In the genomic region with DNA sequence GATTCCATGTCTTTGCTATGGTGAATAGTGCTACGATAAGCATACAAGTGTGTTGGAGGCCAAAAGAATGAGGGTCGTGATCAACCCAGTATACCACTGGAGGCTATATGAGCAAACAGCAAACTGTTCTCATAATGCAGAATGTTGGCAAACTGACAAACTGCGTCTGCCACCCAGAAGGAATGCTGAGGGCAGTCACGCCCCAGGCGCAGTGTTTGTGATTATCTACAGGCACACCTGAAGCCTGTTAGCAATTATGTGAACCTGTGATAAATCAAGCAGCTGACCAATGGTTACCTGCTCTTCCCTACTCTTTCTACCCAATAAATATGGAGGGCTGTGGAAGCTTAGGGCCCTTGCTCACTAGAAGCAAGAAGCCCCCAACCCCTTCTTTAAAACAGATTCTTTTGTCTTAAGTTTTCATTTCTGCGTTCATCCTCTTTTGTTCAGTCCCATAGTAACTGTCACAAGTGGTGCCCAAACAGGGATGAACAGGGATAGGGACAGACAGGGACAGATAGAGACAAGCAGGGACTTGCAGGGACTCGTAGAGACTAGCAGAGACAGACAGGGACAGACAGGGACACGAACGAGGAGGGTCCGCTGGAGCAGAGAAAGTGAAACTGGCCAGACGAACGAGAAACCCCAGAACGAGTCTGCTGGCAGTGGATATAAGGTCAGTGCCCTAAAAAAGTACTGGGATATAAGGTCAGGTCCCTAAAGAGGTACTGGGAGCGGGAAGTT, we compare ENCODE assay signal across 1 cellular context.
TF ChIP-seq lines count a peak whose summit lies in the region.

No MANE protein-coding gene starts in this region.

TF ChIP-seq in H1, 55 proteins besides CTCF, POLR2A, EP300 and RAD21:
- TF ChIP-seq KDM1A (IDR thresholded peaks at IDR 0.05; ENCODE audit: borderline replicate concordance, low read length), result no peak
- TF ChIP-seq ATF3 (IDR thresholded peaks at IDR 0.05; ENCODE audit: insufficient read depth, low read depth, low read length), result no peak
- TF ChIP-seq POLR2AphosphoS5 (IDR thresholded peaks at IDR 0.05; ENCODE audit: low read depth, low read length), result no peak
- no peak for TF ChIP-seq RXRA (IDR thresholded peaks at IDR 0.05; ENCODE audit: insufficient read depth, low read depth, low read length)
- TF ChIP-seq BRCA1 (IDR thresholded peaks at IDR 0.05; ENCODE audit: low read depth, low read length), result no peak
- TF ChIP-seq RFX5 (IDR thresholded peaks at IDR 0.05; ENCODE audit: borderline replicate concordance, low read depth, low read length), result no peak
- no peak for TF ChIP-seq BCL11A (IDR thresholded peaks at IDR 0.05; ENCODE audit: low read depth in 2 of 2, low read length in 2 of 2)
- no peak for TF ChIP-seq TAF1 (IDR thresholded peaks at IDR 0.05; ENCODE audit: low read depth, low read length)
- no peak for TF ChIP-seq SP4 (IDR thresholded peaks at IDR 0.05; ENCODE audit: low read length)
